In genomic region chr21:37281579-37281978, GRCh38 we compare ENCODE assay signal across 20 cellular contexts. TPM values are rescaled to one million over a fixed set of nuclear protein-coding genes. Genes with fewer than 3 reads are reported as not detected.
DNase-seq lines count a peak whose midpoint lies in the region; ATAC-seq and TF ChIP-seq lines count a peak whose summit lies in the region.
"Had no signal": no experiment of that assay in that cellular context is flagged by ENCODE, and none has a peak within 500 bp of the region (broad histone marks: within the 10 kb centered on the region; RNA-seq: fewer than 3 reads in every experiment).

No MANE protein-coding gene starts in this region.

- POLR2A ChIA-PET in activated naive CD8-positive, alpha-beta T cell treated with anti-CD3 and anti-CD28 coated beads, Interleukin-2, amount 10 ng/mL, durations not matched to agents 7 days and 5 days (lab: Charles Lee), result no interaction called here

- no peaks in the 10 kb centered on the region for H3K9me3 Mint-ChIP-seq in activated naive CD4-positive, alpha-beta T cell treated with anti-CD3 and anti-CD28 coated beads for 36 hours
- no peaks in the 10 kb centered on the region for H3K9me3 Mint-ChIP-seq in activated naive CD8-positive, alpha-beta T cell treated with anti-CD3 and anti-CD28 coated beads, Interleukin-2, amount 10 ng/mL, durations not matched to agents 7 days and 5 days
- H3K9me3 Mint-ChIP-seq in naive B cell (peaks cover 0 to 6% (median 0%) of the 10 kb centered on the region in 7 donors), nephron progenitor cell (peaks cover 13% of the 10 kb centered on the region)

- H3K27me3 ChIP-seq in HUES48 (ENCODE audit: control insufficient read depth, insufficient read depth, low read length), result peaks cover 9% of the 10 kb centered on the region
- H3K27me3 ChIP-seq: colonic mucosa, left lung, spleen, thyroid gland had no signal

- H3K4me3 Mint-ChIP-seq in activated naive CD4-positive, alpha-beta T cell treated with anti-CD3 and anti-CD28 coated beads for 36 hours, result peak overlapping the region; percentile 46
- peak overlapping the region; percentile 61 for H3K4me3 Mint-ChIP-seq in activated naive CD8-positive, alpha-beta T cell treated with anti-CD3 and anti-CD28 coated beads, Interleukin-2, amount 10 ng/mL, durations not matched to agents 7 days and 5 days
- H3K4me3 Mint-ChIP-seq in naive B cell, result peak overlapping the region in 5 of 8 donors; percentile 31 to 84 (median 41)
- no peak overlapping the region for H3K4me3 Mint-ChIP-seq in nephron progenitor cell

- CTCF ChIA-PET in activated naive CD4-positive, alpha-beta T cell treated with anti-CD3 and anti-CD28 coated beads for 36 hours (lab: Charles Lee), result no interaction called here

- no peaks in the 10 kb centered on the region for H3K27me3 Mint-ChIP-seq in activated naive CD4-positive, alpha-beta T cell treated with anti-CD3 and anti-CD28 coated beads for 36 hours (ENCODE audit: low read depth)
- peaks cover 6% of the 10 kb centered on the region for H3K27me3 Mint-ChIP-seq in activated naive CD8-positive, alpha-beta T cell treated with anti-CD3 and anti-CD28 coated beads, Interleukin-2, amount 10 ng/mL, durations not matched to agents 7 days and 5 days
- H3K27me3 Mint-ChIP-seq in naive B cell, result peaks cover 0 to 9% (median 8%) of the 10 kb centered on the region in 3 donors
- H3K27me3 Mint-ChIP-seq in nephron progenitor cell (ENCODE audit: low read depth, poor library complexity), result peaks cover 4% of the 10 kb centered on the region

- no peaks in the 10 kb centered on the region for H3K36me3 Mint-ChIP-seq in activated naive CD4-positive, alpha-beta T cell treated with anti-CD3 and anti-CD28 coated beads for 36 hours (ENCODE audit: low read depth)
- H3K36me3 Mint-ChIP-seq in activated naive CD8-positive, alpha-beta T cell treated with anti-CD3 and anti-CD28 coated beads, Interleukin-2, amount 10 ng/mL, durations not matched to agents 7 days and 5 days, result no peaks in the 10 kb centered on the region
- H3K36me3 Mint-ChIP-seq in naive B cell (no peaks in the 10 kb centered on the region), nephron progenitor cell (ENCODE audit: low read depth) (no peaks in the 10 kb centered on the region)

- DNase-seq in activated naive CD4-positive, alpha-beta T cell treated with anti-CD3 and anti-CD28 coated beads for 36 hours, result no peak
- no peak for DNase-seq in activated naive CD4-positive, alpha-beta T cell treated with anti-CD3 and anti-CD28 coated beads, Interleukin-2, amount 50 U/mL, for 16 hours
- DNase-seq in activated naive CD8-positive, alpha-beta T cell treated with anti-CD3 and anti-CD28 coated beads, Interleukin-2, amount 10 ng/mL, durations not matched to agents 7 days and 5 days, result no peak
- DNase-seq in naive B cell (no peak), NCI-H2196 (lab: John Stamatoyannopoulos, UW; ENCODE audit: unreplicated experiment) (no peak), nephron progenitor cell (no peak)
- DNase-seq: activated gamma-delta T cell, AML-193, colonic mucosa, GM23248, KG1, left lung, NCI-H2081 treated with DMSO at 0.1 percent for 48 hours, spleen, thyroid gland had no signal

- no peak for ATAC-seq in activated naive CD8-positive, alpha-beta T cell treated with anti-CD3 and anti-CD28 coated beads, Interleukin-2, amount 10 ng/mL, durations not matched to agents 7 days and 5 days (ENCODE audit: low read depth)
- ATAC-seq in naive B cell (ENCODE audit: low read depth in 2 of 2) (no peak), HG03097 (IDR thresholded peaks at IDR 0.05; ENCODE audit: low FRiP score, unreplicated experiment) (no peak)

- no peaks in the 10 kb centered on the region for H3K9me3 ChIP-seq in HUES48 (ENCODE audit: control insufficient read depth, insufficient read depth, low read length)
- H3K9me3 ChIP-seq: colonic mucosa, left lung, spleen, thyroid gland had no signal

- peak overlapping the region; percentile 32; the same call in 1 of the 2 replicates for H3K4me3 ChIP-seq in HUES48 (ENCODE audit: low read depth, low read length)
- H3K4me3 ChIP-seq: colonic mucosa, GM23248, left lung, spleen, thyroid gland had no signal

- peaks cover 5% of the 10 kb centered on the region; the same call in 1 of the 2 replicates for H3K4me1 ChIP-seq in HUES48 (ENCODE audit: control insufficient read depth, insufficient read depth, low read length)
- H3K4me1 ChIP-seq: colonic mucosa, left lung, spleen, thyroid gland had no signal

- H3K27ac ChIP-seq in HUES48 (ENCODE audit: low read depth, low read length), result no peak overlapping the region
- H3K27ac ChIP-seq: colonic mucosa, GM23248, HL-60, left lung, RWPE1, spleen, thyroid gland, VCaP had no signal

- H3K9ac ChIP-seq in HUES48 (ENCODE audit: low read depth, low read length), result no peak overlapping the region
- H3K9ac ChIP-seq: GM23248 had no signal

- no peak for TF ChIP-seq CTCF in nephron progenitor cell (IDR thresholded peaks at IDR 0.05)

- no peaks in the 10 kb centered on the region for H3K36me3 ChIP-seq in HUES48 (ENCODE audit: control insufficient read depth, insufficient read depth, low read length)
- H3K36me3 ChIP-seq: colonic mucosa, left lung, spleen, thyroid gland had no signal

- no peak overlapping the region for H3K27ac Mint-ChIP-seq in activated naive CD4-positive, alpha-beta T cell treated with anti-CD3 and anti-CD28 coated beads for 36 hours
- no peak overlapping the region for H3K27ac Mint-ChIP-seq in activated naive CD8-positive, alpha-beta T cell treated with anti-CD3 and anti-CD28 coated beads, Interleukin-2, amount 10 ng/mL, durations not matched to agents 7 days and 5 days
- H3K27ac Mint-ChIP-seq in naive B cell (peak overlapping the region in 1 of 6 donors; percentile 39), nephron progenitor cell (no peak overlapping the region)

- H3K4me1 Mint-ChIP-seq in activated naive CD4-positive, alpha-beta T cell treated with anti-CD3 and anti-CD28 coated beads for 36 hours (ENCODE audit: low read depth), result peaks cover 4% of the 10 kb centered on the region
- no peaks in the 10 kb centered on the region for H3K4me1 Mint-ChIP-seq in activated naive CD8-positive, alpha-beta T cell treated with anti-CD3 and anti-CD28 coated beads, Interleukin-2, amount 10 ng/mL, durations not matched to agents 7 days and 5 days
- peaks cover 6 to 11% (median 6%) of the 10 kb centered on the region in 3 donors for H3K4me1 Mint-ChIP-seq in naive B cell
- H3K4me1 Mint-ChIP-seq in nephron progenitor cell, result peaks cover 11% of the 10 kb centered on the region

- intact Hi-C loops in activated naive CD4-positive, alpha-beta T cell treated with anti-CD3 and anti-CD28 coated beads for 36 hours (cut with micrococcal nuclease), result no loop called here

RNA-seq across cellular contexts. Expression of gene VPS26C, which starts 14.4 kb away (rescaled TPM):
- total RNA-seq in activated naive CD4-positive, alpha-beta T cell treated with anti-CD3 and anti-CD28 coated beads for 36 hours, result 10 to 100 TPM; 50.1 to 51.0 TPM
- total RNA-seq in activated naive CD8-positive, alpha-beta T cell treated with anti-CD3 and anti-CD28 coated beads, Interleukin-2, amount 10 ng/mL, durations not matched to agents 7 days and 5 days, result 10 to 100 TPM; 94.0 to 97.3 TPM
- polyA plus RNA-seq in naive B cell (ENCODE audit: low read depth in 6 of 6), result 10 to 100 TPM; 46.1 to 64.6 (median 61.0) TPM
